28 cellular contexts compared by ENCODE assay signal in the genomic region with DNA sequence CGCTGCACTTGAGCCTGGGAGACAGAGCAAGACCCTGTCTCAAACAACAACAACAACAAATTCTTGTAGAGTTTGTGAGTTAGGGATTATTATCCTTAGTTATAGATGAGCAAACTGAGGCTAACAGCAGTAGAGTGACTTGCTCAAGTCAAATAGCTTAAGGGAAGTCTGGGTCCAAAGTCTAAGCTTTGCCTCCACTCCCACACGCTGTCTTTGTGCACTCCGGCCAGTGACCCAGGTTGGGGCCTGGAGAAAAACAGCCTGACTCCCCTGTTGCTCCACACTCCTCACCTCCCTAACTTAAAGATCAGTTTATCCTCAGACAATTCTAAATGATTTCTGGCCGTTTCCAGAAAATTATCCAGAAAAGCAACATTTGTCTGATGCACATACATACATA. TPM values are rescaled to one million over a fixed set of nuclear protein-coding genes. Genes with fewer than 3 reads are reported as not detected.
A peak's percentile ranks its signal among the peaks of the same experiment; 100 is the strongest.
DNase-seq lines count a peak whose midpoint lies in the region; ATAC-seq and TF ChIP-seq lines count a peak whose summit lies in the region.
"Had no signal": no experiment of that assay in that cellular context is flagged by ENCODE, and none has a peak within 500 bp of the region (broad histone marks: within the 10 kb centered on the region; RNA-seq: fewer than 3 reads in every experiment).

No MANE protein-coding gene starts in this region.

- no peak overlapping the region for H2BK5ac ChIP-seq in mesenchymal stem cell (ENCODE audit: low read depth, low read length, poor library complexity, severe bottlenecking)

- peak overlapping the region; percentile 41 for H3K27ac Mint-ChIP-seq in endothelial cell (ENCODE audit: unreplicated experiment)
- H3K27ac Mint-ChIP-seq: activated CD4-positive, alpha-beta memory T cell treated with anti-CD3 and anti-CD28 coated beads, Interleukin-2, amount 10 ng/mL, durations not matched to agents 7 days and 5 days; T-helper 1 cell treated with Interleukin-12 subunit alpha and Interleukin-12 subunit beta and Interleukin-4 antibody, amounts not matched to agents 30 μg/mL and 1 μg/mL, for 36 hours had no signal

- H3K9me3 ChIP-seq in mucosa of descending colon: no peaks in the 10 kb centered on the region
- H3K9me3 ChIP-seq in mesenchymal stem cell (ENCODE audit: control insufficient read depth, low read length): no peaks in the 10 kb centered on the region
- H3K9me3 ChIP-seq: left ventricle myocardium inferior, SK-N-SH, vagina had no signal

- peak overlapping the region; percentile 58 for H3K27ac ChIP-seq in 22Rv1
- no peak overlapping the region for H3K27ac ChIP-seq in mesenchymal stem cell (ENCODE audit: low read length, poor library complexity, severe bottlenecking)
- H3K27ac ChIP-seq: epithelial cell of prostate, left ventricle myocardium inferior, vagina had no signal

- no peak overlapping the region for H4K91ac ChIP-seq in mesenchymal stem cell (ENCODE audit: low read length)

- no peak overlapping the region for H3K18ac ChIP-seq in mesenchymal stem cell (ENCODE audit: low read depth in 1 of 2, low read length in 2 of 2)

- no peak overlapping the region for H2AK5ac ChIP-seq in mesenchymal stem cell (ENCODE audit: low read length, severe bottlenecking)

- H3K4me3 ChIP-seq in mucosa of descending colon (no peak overlapping the region), foreskin fibroblast (ENCODE audit: low read depth in 1 of 2, low read length in 2 of 2) (no peak overlapping the region), mesenchymal stem cell (ENCODE audit: insufficient read depth in 1 of 2, low read depth in 1 of 2, low read length in 2 of 2) (no peak overlapping the region)
- H3K4me3 ChIP-seq: left ventricle myocardium inferior, vagina had no signal

- H3K4me1 ChIP-seq in mucosa of descending colon (ENCODE audit: low read depth): no peaks in the 10 kb centered on the region
- peaks cover 9% of the 10 kb centered on the region for H3K4me1 ChIP-seq in mesenchymal stem cell (ENCODE audit: control insufficient read depth, insufficient read depth, low read depth, low read length)

- peaks cover 9% of the 10 kb centered on the region for H3K36me3 Mint-ChIP-seq in endothelial cell (ENCODE audit: low read depth, unreplicated experiment)
- H3K36me3 Mint-ChIP-seq: naive thymus-derived CD8-positive, alpha-beta T cell had no signal

- H4K8ac ChIP-seq in mesenchymal stem cell (ENCODE audit: low read length): no peak overlapping the region

- H2BK12ac ChIP-seq in mesenchymal stem cell (ENCODE audit: low read length in 2 of 2): no peak overlapping the region

- H3K36me3 ChIP-seq in mucosa of descending colon (ENCODE audit: low read depth) (no peaks in the 10 kb centered on the region), mesenchymal stem cell (ENCODE audit: control insufficient read depth in 1 of 2, insufficient read depth in 2 of 2, low read depth in 1 of 2, low read length in 2 of 2) (peaks cover 4 to 9% of the 10 kb centered on the region in 2 experiments)
- H3K36me3 ChIP-seq: vagina had no signal

- H3K4me3 Mint-ChIP-seq in endothelial cell (ENCODE audit: unreplicated experiment): peak overlapping the region; percentile 38
- H3K4me3 Mint-ChIP-seq: activated CD4-positive, alpha-beta memory T cell treated with anti-CD3 and anti-CD28 coated beads, Interleukin-2, amount 10 ng/mL, durations not matched to agents 7 days and 5 days; T-helper 1 cell treated with Interleukin-12 subunit alpha and Interleukin-12 subunit beta and Interleukin-4 antibody, amounts not matched to agents 30 μg/mL and 1 μg/mL, for 36 hours had no signal

- H3K23ac ChIP-seq in mesenchymal stem cell (ENCODE audit: low read length in 2 of 2): no peak overlapping the region

- no peak overlapping the region for H3K4me2 ChIP-seq in mesenchymal stem cell (ENCODE audit: low read length, poor library complexity, severe bottlenecking)
- H3K4me2 ChIP-seq: SK-N-SH had no signal

- H2AFZ ChIP-seq in mesenchymal stem cell (ENCODE audit: low read depth, low read length): no peak overlapping the region

- H2BK120ac ChIP-seq in mesenchymal stem cell (ENCODE audit: low read depth, low read length): no peak overlapping the region

- H3K27me3 ChIP-seq in mesenchymal stem cell (ENCODE audit: control insufficient read depth in 1 of 2, insufficient read depth in 1 of 2, low read length in 2 of 2): no peaks in the 10 kb centered on the region
- H3K27me3 ChIP-seq: vagina had no signal

- DNase-seq in HuH-7.5 (ENCODE audit: low spot score): peak; percentile 64
- no peak for DNase-seq in endothelial cell (ENCODE audit: low spot score)
- peak in 2 of 3 donors; percentile 24 to 49 for DNase-seq in mucosa of descending colon
- DNase-seq in NCI-H748 (lab: John Stamatoyannopoulos, UW; ENCODE audit: unreplicated experiment): no peak
- DNase-seq in foreskin fibroblast: no peak
- no peak for DNase-seq in mesenchymal stem cell
- no peak for DNase-seq in NCI-H524 treated with DMSO at 0.1 percent for 48 hours (lab: John Stamatoyannopoulos, UW)
- DNase-seq: activated CD4-positive, alpha-beta memory T cell treated with anti-CD3 and anti-CD28 coated beads, Interleukin-2, amount 10 ng/mL, durations not matched to agents 7 days and 5 days; activated CD4-positive, CD25-positive, alpha-beta regulatory T cell treated with anti-CD3 and anti-CD28 coated beads, Interleukin-2, amount 50 U/mL, for 72 hours; activated CD8-positive, alpha-beta memory T cell treated with anti-CD3 and anti-CD28 coated beads, Interleukin-2, amount 50 U/mL, for 4 hours; activated naive CD4-positive, alpha-beta T cell treated with anti-CD3 and anti-CD28 coated beads, Interleukin-2, amount 50 U/mL, for 16 hours; amygdala; DMS79 treated with DMSO at 0.1 percent for 48 hours; hypothalamus; left ventricle myocardium inferior; midbrain; MM.1S; naive thymus-derived CD8-positive, alpha-beta T cell; NCI-H2081; NCI-H526; NK-92 treated with Interleukin-12 subunit alpha and Interleukin-12 subunit beta, amount 100 ng/mL, for 24 hours; SK-N-SH; stimulated activated naive CD8-positive, alpha-beta T cell treated with anti-CD3 and anti-CD28 coated beads, Interleukin-15, Interleukin-2, amounts not matched to agents 100 U/mL and 50 U/mL, for 24 hours had no signal

- no peak overlapping the region for H2BK15ac ChIP-seq in mesenchymal stem cell (ENCODE audit: low read depth, poor library complexity, severe bottlenecking)

- peaks cover 13% of the 10 kb centered on the region for H3K4me1 Mint-ChIP-seq in endothelial cell (ENCODE audit: unreplicated experiment)

- WGBS in mesenchymal stem cell: 97% methylated on average over 3 of the region's 4 CpGs

- intact Hi-C loops in mucosa of descending colon (cut with DNase I, micrococcal nuclease): loop anchor here in 1 of 2 donors (10.0 kb wide), 1 partner anchor 64 kb away; no protein-coding TSS in a partner anchor

- peaks cover 8% of the 10 kb centered on the region for H3K79me1 ChIP-seq in mesenchymal stem cell (replicated peaks; ENCODE audit: low read length, poor library complexity, severe bottlenecking)

- no peaks in the 10 kb centered on the region for H3K9me3 Mint-ChIP-seq in endothelial cell (ENCODE audit: unreplicated experiment)
- H3K9me3 Mint-ChIP-seq: activated CD4-positive, alpha-beta memory T cell treated with anti-CD3 and anti-CD28 coated beads, Interleukin-2, amount 10 ng/mL, durations not matched to agents 7 days and 5 days; naive thymus-derived CD8-positive, alpha-beta T cell; T-helper 1 cell treated with Interleukin-12 subunit alpha and Interleukin-12 subunit beta and Interleukin-4 antibody, amounts not matched to agents 30 μg/mL and 1 μg/mL, for 36 hours had no signal

- no peak overlapping the region for H3K14ac ChIP-seq in mesenchymal stem cell (ENCODE audit: low read length in 2 of 2)

- H3K27me3 Mint-ChIP-seq in endothelial cell (ENCODE audit: unreplicated experiment): peaks cover 9% of the 10 kb centered on the region
- H3K27me3 Mint-ChIP-seq: activated CD4-positive, alpha-beta memory T cell treated with anti-CD3 and anti-CD28 coated beads, Interleukin-2, amount 10 ng/mL, durations not matched to agents 7 days and 5 days; naive thymus-derived CD8-positive, alpha-beta T cell had no signal

- no peak overlapping the region for H3K4ac ChIP-seq in mesenchymal stem cell (ENCODE audit: low read depth in 1 of 2, low read length in 2 of 2)

- ATAC-seq in mucosa of descending colon: peak; percentile 67
- ATAC-seq: naive thymus-derived CD8-positive, alpha-beta T cell; Right ventricle myocardium inferior; stimulated activated naive CD8-positive, alpha-beta T cell treated with anti-CD3 and anti-CD28 coated beads, Interleukin-15, Interleukin-2, amounts not matched to agents 100 U/mL and 50 U/mL, for 24 hours had no signal

- TF ChIP-seq CTCF in 22Rv1 (IDR thresholded peaks at IDR 0.05): no peak
- no peak for TF ChIP-seq CTCF in endothelial cell (IDR thresholded peaks at IDR 0.05; ENCODE audit: unreplicated experiment)
- TF ChIP-seq CTCF in mucosa of descending colon (IDR thresholded peaks at IDR 0.05): no peak
- TF ChIP-seq CTCF in foreskin fibroblast (IDR thresholded peaks at IDR 0.05; ENCODE audit: low read depth, low read length): no peak

- H3K9ac ChIP-seq in mesenchymal stem cell (ENCODE audit: low read length): no peak overlapping the region
- H3K9ac ChIP-seq: SK-N-SH had no signal

RNA-seq across cellular contexts. Expression of a gene that starts 9.2 kb away (rescaled TPM):
- 67.3 TPM for total RNA-seq in endothelial cell (ENCODE audit: unreplicated experiment)
- total RNA-seq in mucosa of descending colon: 10 to 100 TPM; 52.6 to 75.3 (median 60.6) TPM
- polyA plus RNA-seq in mesenchymal stem cell (2013, experiment 1 of 2): 17.8 TPM
- 18.0 TPM for polyA plus RNA-seq in mesenchymal stem cell (2013, experiment 2 of 2)

Comparison
In these comparisons a context has a peak if more than half of its experiments do, and no peak if none do; other contexts are left out.
1. DNase-seq: peak in HuH-7.5 (single experiment) and mucosa of descending colon (2 of 3); none in endothelial cell (single experiment), NCI-H748 (single experiment), foreskin fibroblast (0 of 2), mesenchymal stem cell (single experiment) and NCI-H524 treated with DMSO at 0.1 percent for 48 hours (single experiment).